Comparison of ENCODE assay signal across 31 cellular contexts in genomic region chr14:92022036-92022435, GRCh38.
"Had no signal": no experiment of that assay in that cellular context is flagged by ENCODE, and none has a peak within 500 bp of the region (broad histone marks: within the 10 kb centered on the region; RNA-seq: fewer than 3 reads in every experiment).

No MANE protein-coding gene starts in this region.

- H3K4me3 Mint-ChIP-seq: activated CD4-positive, alpha-beta memory T cell treated with anti-CD3 and anti-CD28 coated beads for 36 hours; activated CD4-positive, alpha-beta T cell treated with anti-CD3 and anti-CD28 coated beads for 36 hours; activated naive CD8-positive, alpha-beta T cell treated with anti-CD3 and anti-CD28 coated beads for 36 hours; activated T-helper 17 cell treated with anti-CD3 and anti-CD28 coated beads, Interleukin-2, amount 50 U/mL, for 72 hours; T-helper 1 cell treated with Interleukin-12 subunit alpha and Interleukin-12 subunit beta and Interleukin-4 antibody, amounts not matched to agents 30 μg/mL and 1 μg/mL, for 36 hours; T-helper 2 cell treated with Interferon-gamma antibody and Interleukin-4, amounts not matched to agents 5 μg/mL and 100 μg/mL, for 36 hours had no signal

- H3K27ac Mint-ChIP-seq: activated CD4-positive, alpha-beta memory T cell treated with anti-CD3 and anti-CD28 coated beads for 36 hours; activated CD4-positive, alpha-beta T cell treated with anti-CD3 and anti-CD28 coated beads for 36 hours; activated naive CD8-positive, alpha-beta T cell treated with anti-CD3 and anti-CD28 coated beads for 36 hours; activated T-helper 17 cell treated with anti-CD3 and anti-CD28 coated beads, Interleukin-2, amount 50 U/mL, for 72 hours; T-helper 1 cell treated with Interleukin-12 subunit alpha and Interleukin-12 subunit beta and Interleukin-4 antibody, amounts not matched to agents 30 μg/mL and 1 μg/mL, for 36 hours; T-helper 2 cell treated with Interferon-gamma antibody and Interleukin-4, amounts not matched to agents 5 μg/mL and 100 μg/mL, for 36 hours had no signal

- H3K4me3 ChIP-seq: body of pancreas, breast epithelium, Peyer's patch, SJSA1 had no signal

- DNase-seq: activated CD4-positive, alpha-beta memory T cell treated with anti-CD3 and anti-CD28 coated beads for 36 hours; activated CD4-positive, alpha-beta T cell treated with anti-CD3 and anti-CD28 coated beads for 36 hours; activated CD4-positive, alpha-beta T cell treated with anti-CD3 and anti-CD28 coated beads, Interleukin-2, amount 50 U/mL, for 1 hour; activated CD8-positive, alpha-beta memory T cell treated with anti-CD3 and anti-CD28 coated beads, Interleukin-2, amount 50 U/mL, for 4 hours; activated effector memory CD4-positive, alpha-beta T cell treated with anti-CD3 and anti-CD28 coated beads, Interleukin-2, amount 50 U/mL, for 16 hours; activated naive CD4-positive, alpha-beta T cell; activated naive CD4-positive, alpha-beta T cell treated with anti-CD3 and anti-CD28 coated beads, Interleukin-2, amount 50 U/mL, for 16 hours; activated naive CD8-positive, alpha-beta T cell treated with anti-CD3 and anti-CD28 coated beads for 36 hours; activated T-cell treated with anti-CD3 and anti-CD28 coated beads for 4 hours; activated T-cell treated with anti-CD3 and anti-CD28 coated beads, Interleukin-2, amount 50 U/mL, for 48 hours; body of pancreas; MM.1S; MV-4-11; NCI-H1092; NCI-H1436 treated with DMSO at 0.1 percent for 48 hours; NCI-H1694 treated with DMSO at 0.1 percent for 48 hours; NCI-H2029; NCI-H345; NCI-H526; NCI-H748 treated with DMSO at 0.1 percent for 48 hours; NK-92 treated with Interleukin-12 subunit alpha and Interleukin-12 subunit beta, amount 100 ng/mL, for 24 hours; PC-3; Peyer's patch; RPMI8226; SHP77 treated with DMSO at 0.1 percent for 48 hours; SK-N-SH had no signal

- H3K9me3 Mint-ChIP-seq: activated CD4-positive, alpha-beta memory T cell treated with anti-CD3 and anti-CD28 coated beads for 36 hours; activated naive CD8-positive, alpha-beta T cell treated with anti-CD3 and anti-CD28 coated beads for 36 hours; activated T-helper 17 cell treated with anti-CD3 and anti-CD28 coated beads, Interleukin-2, amount 50 U/mL, for 72 hours; T-helper 1 cell treated with Interleukin-12 subunit alpha and Interleukin-12 subunit beta and Interleukin-4 antibody, amounts not matched to agents 30 μg/mL and 1 μg/mL, for 36 hours; T-helper 2 cell treated with Interferon-gamma antibody and Interleukin-4, amounts not matched to agents 5 μg/mL and 100 μg/mL, for 36 hours had no signal

- H3K27me3 Mint-ChIP-seq: activated CD4-positive, alpha-beta memory T cell treated with anti-CD3 and anti-CD28 coated beads for 36 hours; activated CD4-positive, alpha-beta T cell treated with anti-CD3 and anti-CD28 coated beads for 36 hours; activated naive CD8-positive, alpha-beta T cell treated with anti-CD3 and anti-CD28 coated beads for 36 hours; activated T-helper 17 cell treated with anti-CD3 and anti-CD28 coated beads, Interleukin-2, amount 50 U/mL, for 72 hours had no signal

- ATAC-seq: body of pancreas, PC-3 had no signal
